ENCODE assay signal across 1 cellular context in genomic region chr3:150372320-150373118, GRCh38.
TF ChIP-seq lines count a peak whose summit lies in the region.

No MANE protein-coding gene starts in this region.

TF ChIP-seq in GM12878, 131 proteins besides CTCF, POLR2A, EP300 and RAD21 (continued from another document and continues in another):
- TF ChIP-seq RFX5 (IDR thresholded peaks at IDR 0.05; ENCODE audit: low read depth, low read length) = no peak; the same call in 1 of the 2 replicates
- peak; percentile 28; the same call in 1 of the 2 replicates for TF ChIP-seq NFIC (IDR thresholded peaks at IDR 0.05; ENCODE audit: low read depth, low read length)
- TF ChIP-seq CHD4 (IDR thresholded peaks at IDR 0.05) = no peak
- TF ChIP-seq YY1 (IDR thresholded peaks at IDR 0.05; ENCODE audit: low read depth, low read length) = no peak
- no peak for TF ChIP-seq SIN3A (IDR thresholded peaks at IDR 0.05; ENCODE audit: low read depth, low read length)
- TF ChIP-seq SP1 (IDR thresholded peaks at IDR 0.05; ENCODE audit: low read depth, low read length) = no peak
- TF ChIP-seq MTA3 (IDR thresholded peaks at IDR 0.05; ENCODE audit: borderline replicate concordance, low read length) = 0 out of 2 replicates have a peak, but pooled peaks have one; percentile 19
- TF ChIP-seq CBFB (IDR thresholded peaks at IDR 0.05; ENCODE audit: low read depth) = 0 out of 2 replicates have a peak, but pooled peaks have one; percentile 21
- no peak for TF ChIP-seq RBBP5 (conservative IDR thresholded peaks at IDR 0.05)
- no peak for TF ChIP-seq GABPA (IDR thresholded peaks at IDR 0.05; ENCODE audit: low read depth)
- TF ChIP-seq IKZF1 (conservative IDR thresholded peaks at IDR 0.05) = 0 out of 2 replicates have a peak, but pooled peaks have one; percentile 22
- no peak for TF ChIP-seq HCFC1 (IDR thresholded peaks at IDR 0.05; ENCODE audit: low read length)
- TF ChIP-seq, protein P1, sequence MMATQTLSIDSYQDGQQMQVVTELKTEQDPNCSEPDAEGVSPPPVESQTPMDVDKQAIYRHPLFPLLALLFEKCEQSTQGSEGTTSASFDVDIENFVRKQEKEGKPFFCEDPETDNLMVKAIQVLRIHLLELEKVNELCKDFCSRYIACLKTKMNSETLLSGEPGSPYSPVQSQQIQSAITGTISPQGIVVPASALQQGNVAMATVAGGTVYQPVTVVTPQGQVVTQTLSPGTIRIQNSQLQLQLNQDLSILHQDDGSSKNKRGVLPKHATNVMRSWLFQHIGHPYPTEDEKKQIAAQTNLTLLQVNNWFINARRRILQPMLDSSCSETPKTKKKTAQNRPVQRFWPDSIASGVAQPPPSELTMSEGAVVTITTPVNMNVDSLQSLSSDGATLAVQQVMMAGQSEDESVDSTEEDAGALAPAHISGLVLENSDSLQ (IDR thresholded peaks at IDR 0.05) = peak; percentile 24; the same call in 1 of the 2 replicates
- no peak for TF ChIP-seq SIX5 (IDR thresholded peaks at IDR 0.05; ENCODE audit: low read depth, low read length, severe bottlenecking)
- TF ChIP-seq SREBF1 (IDR thresholded peaks at IDR 0.05; ENCODE audit: low read length) = no peak
- TF ChIP-seq, protein P2, sequence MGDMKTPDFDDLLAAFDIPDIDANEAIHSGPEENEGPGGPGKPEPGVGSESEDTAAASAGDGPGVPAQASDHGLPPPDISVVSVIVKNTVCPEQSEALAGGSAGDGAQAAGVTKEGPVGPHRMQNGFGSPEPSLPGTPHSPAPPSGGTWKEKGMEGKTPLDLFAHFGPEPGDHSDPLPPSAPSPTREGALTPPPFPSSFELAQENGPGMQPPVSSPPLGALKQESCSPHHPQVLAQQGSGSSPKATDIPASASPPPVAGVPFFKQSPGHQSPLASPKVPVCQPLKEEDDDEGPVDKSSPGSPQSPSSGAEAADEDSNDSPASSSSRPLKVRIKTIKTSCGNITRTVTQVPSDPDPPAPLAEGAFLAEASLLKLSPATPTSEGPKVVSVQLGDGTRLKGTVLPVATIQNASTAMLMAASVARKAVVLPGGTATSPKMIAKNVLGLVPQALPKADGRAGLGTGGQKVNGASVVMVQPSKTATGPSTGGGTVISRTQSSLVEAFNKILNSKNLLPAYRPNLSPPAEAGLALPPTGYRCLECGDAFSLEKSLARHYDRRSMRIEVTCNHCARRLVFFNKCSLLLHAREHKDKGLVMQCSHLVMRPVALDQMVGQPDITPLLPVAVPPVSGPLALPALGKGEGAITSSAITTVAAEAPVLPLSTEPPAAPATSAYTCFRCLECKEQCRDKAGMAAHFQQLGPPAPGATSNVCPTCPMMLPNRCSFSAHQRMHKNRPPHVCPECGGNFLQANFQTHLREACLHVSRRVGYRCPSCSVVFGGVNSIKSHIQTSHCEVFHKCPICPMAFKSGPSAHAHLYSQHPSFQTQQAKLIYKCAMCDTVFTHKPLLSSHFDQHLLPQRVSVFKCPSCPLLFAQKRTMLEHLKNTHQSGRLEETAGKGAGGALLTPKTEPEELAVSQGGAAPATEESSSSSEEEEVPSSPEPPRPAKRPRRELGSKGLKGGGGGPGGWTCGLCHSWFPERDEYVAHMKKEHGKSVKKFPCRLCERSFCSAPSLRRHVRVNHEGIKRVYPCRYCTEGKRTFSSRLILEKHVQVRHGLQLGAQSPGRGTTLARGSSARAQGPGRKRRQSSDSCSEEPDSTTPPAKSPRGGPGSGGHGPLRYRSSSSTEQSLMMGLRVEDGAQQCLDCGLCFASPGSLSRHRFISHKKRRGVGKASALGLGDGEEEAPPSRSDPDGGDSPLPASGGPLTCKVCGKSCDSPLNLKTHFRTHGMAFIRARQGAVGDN (IDR thresholded peaks at IDR 0.05) = no peak
- TF ChIP-seq TCF3 (IDR thresholded peaks at IDR 0.05; ENCODE audit: borderline replicate concordance, insufficient read depth, low read depth, low read length) = no peak
- 0 out of 2 replicates have a peak, but pooled peaks have one; percentile 24 for TF ChIP-seq ATF7 (IDR thresholded peaks at IDR 0.05; ENCODE audit: low read depth)
- TF ChIP-seq, protein P3, sequence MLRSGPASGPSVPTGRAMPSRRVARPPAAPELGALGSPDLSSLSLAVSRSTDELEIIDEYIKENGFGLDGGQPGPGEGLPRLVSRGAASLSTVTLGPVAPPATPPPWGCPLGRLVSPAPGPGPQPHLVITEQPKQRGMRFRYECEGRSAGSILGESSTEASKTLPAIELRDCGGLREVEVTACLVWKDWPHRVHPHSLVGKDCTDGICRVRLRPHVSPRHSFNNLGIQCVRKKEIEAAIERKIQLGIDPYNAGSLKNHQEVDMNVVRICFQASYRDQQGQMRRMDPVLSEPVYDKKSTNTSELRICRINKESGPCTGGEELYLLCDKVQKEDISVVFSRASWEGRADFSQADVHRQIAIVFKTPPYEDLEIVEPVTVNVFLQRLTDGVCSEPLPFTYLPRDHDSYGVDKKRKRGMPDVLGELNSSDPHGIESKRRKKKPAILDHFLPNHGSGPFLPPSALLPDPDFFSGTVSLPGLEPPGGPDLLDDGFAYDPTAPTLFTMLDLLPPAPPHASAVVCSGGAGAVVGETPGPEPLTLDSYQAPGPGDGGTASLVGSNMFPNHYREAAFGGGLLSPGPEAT (IDR thresholded peaks at IDR 0.05; ENCODE audit: low read depth) = peak; percentile 68
- no peak for TF ChIP-seq TCF7 (IDR thresholded peaks at IDR 0.05; ENCODE audit: borderline replicate concordance)
- TF ChIP-seq EGR1 (IDR thresholded peaks at IDR 0.05; ENCODE audit: borderline replicate concordance in 1 of 2, low read depth in 2 of 2, low read length in 2 of 2) = no peak
- TF ChIP-seq HSF1 (IDR thresholded peaks at IDR 0.05; ENCODE audit: low read depth, low read length) = no peak
- TF ChIP-seq MYB (IDR thresholded peaks at IDR 0.05; ENCODE audit: borderline replicate concordance, low read depth, low read length) = no peak
- TF ChIP-seq EZH2 (IDR thresholded peaks at IDR 0.05; ENCODE audit: borderline replicate concordance, control insufficient read depth, low read depth, low read length) = no peak
- TF ChIP-seq PML (IDR thresholded peaks at IDR 0.05; ENCODE audit: low read length) = peak; percentile 26; the same call in 1 of the 2 replicates
- no peak for TF ChIP-seq REST (IDR thresholded peaks at IDR 0.05; ENCODE audit: low read depth, low read length)
- peak; percentile 65; the same call in 1 of the 2 replicates for TF ChIP-seq SMAD5 (IDR thresholded peaks at IDR 0.05; ENCODE audit: low read depth)
- no peak for TF ChIP-seq RB1 (IDR thresholded peaks at IDR 0.05; ENCODE audit: borderline replicate concordance)
- no peak for TF ChIP-seq IRF5 (IDR thresholded peaks at IDR 0.05; ENCODE audit: borderline replicate concordance)
- no peak for TF ChIP-seq ZNF274 (IDR thresholded peaks at IDR 0.05; ENCODE audit: insufficient read depth, insufficient read length)
- no peak for TF ChIP-seq ZNF217 (IDR thresholded peaks at IDR 0.05)
- 0 out of 3 replicates have a peak, but pooled peaks have one; percentile 26 for TF ChIP-seq POU2F2 (IDR thresholded peaks at IDR 0.05; ENCODE audit: borderline replicate concordance, low read depth, low read length)
- TF ChIP-seq RUNX3 (IDR thresholded peaks at IDR 0.05; ENCODE audit: low read length) = peak; percentile 74
- no peak for TF ChIP-seq NFXL1 (IDR thresholded peaks at IDR 0.05; ENCODE audit: borderline replicate concordance)
- TF ChIP-seq CUX1 (IDR thresholded peaks at IDR 0.05; ENCODE audit: insufficient replicate concordance, low read depth, low read length) = peak; percentile 72
- no peak for TF ChIP-seq JUND (IDR thresholded peaks at IDR 0.05; ENCODE audit: low read depth, low read length)
- no peak for TF ChIP-seq CHD2 (IDR thresholded peaks at IDR 0.05; ENCODE audit: borderline replicate concordance, low read depth, low read length)
- TF ChIP-seq POLR2AphosphoS5 (IDR thresholded peaks at IDR 0.05; ENCODE audit: low read length) = peak; percentile 22; the same call in 1 of the 2 replicates
